Comparison of ENCODE assay signal across 19 cellular contexts in genomic region chr6:3190056-3190455, GRCh38. TPM values are rescaled to one million over a fixed set of nuclear protein-coding genes. Genes with fewer than 3 reads are reported as not detected.
A peak's percentile ranks its signal among the peaks of the same experiment; 100 is the strongest.
DNase-seq lines count a peak whose midpoint lies in the region; ATAC-seq, FAIRE-seq and TF ChIP-seq lines count a peak whose summit lies in the region.
"Had no signal": no experiment of that assay in that cellular context is flagged by ENCODE, and none has a peak within 500 bp of the region (broad histone marks: within the 10 kb centered on the region; RNA-seq: fewer than 3 reads in every experiment).

No MANE protein-coding gene starts in this region.

- H3K27ac ChIP-seq in GM23248: no peak overlapping the region
- H3K27ac ChIP-seq in astrocyte (ENCODE audit: low read depth, low read length): no peak overlapping the region
- H3K27ac ChIP-seq in neural progenitor cell: no peak overlapping the region
- no peak overlapping the region for H3K27ac ChIP-seq in breast epithelium
- H3K27ac ChIP-seq: HL-60 had no signal

- WGBS in GM23248 (ENCODE audit: low coverage in 1 of 2, low lambda C conversion rate in 2 of 2, missing lambda C conversion rate in 2 of 2), 2 experiments: 67 to 72% methylated on average over 4 of the region's 4 CpGs

- H3K4me3 ChIP-seq in GM23248: no peak overlapping the region
- no peak overlapping the region for H3K4me3 ChIP-seq in astrocyte (ENCODE audit: insufficient read depth, low read depth, low read length)
- H3K4me3 ChIP-seq in neural progenitor cell: no peak overlapping the region
- no peak overlapping the region for H3K4me3 ChIP-seq in breast epithelium
- H3K4me3 ChIP-seq: HAP-1 had no signal

- TF ChIP-seq CTCF in astrocyte (IDR thresholded peaks at IDR 0.05; ENCODE audit: insufficient read depth, low read depth, low read length) (no peak), neural progenitor cell (IDR thresholded peaks at IDR 0.05) (no peak), breast epithelium (IDR thresholded peaks at IDR 0.05) (no peak)

- H3K9me3 ChIP-seq in GM23248 (ENCODE audit: low read depth) (no peaks in the 10 kb centered on the region), astrocyte (ENCODE audit: insufficient read depth, low read depth, low read length) (no peaks in the 10 kb centered on the region), neural progenitor cell (ENCODE audit: low read depth) (no peaks in the 10 kb centered on the region), breast epithelium (no peaks in the 10 kb centered on the region)

- H3K4me3 Mint-ChIP-seq in astrocyte (ENCODE audit: unreplicated experiment): no peak overlapping the region
- no peak overlapping the region for H3K4me3 Mint-ChIP-seq in neural progenitor cell
- no peak overlapping the region for H3K4me3 Mint-ChIP-seq in activated T-cell treated with anti-CD3 and anti-CD28 coated beads, Interleukin-2, amount 50 U/mL, for 24 hours
- H3K4me3 Mint-ChIP-seq: B cell; CD4-positive, alpha-beta T cell; HFFc6 had no signal

- no peak for FAIRE-seq in astrocyte (lab: Jason Lieb, UNC)
- FAIRE-seq: A204.1, GM12892, H1 had no signal

- no peak overlapping the region for H3K4me2 ChIP-seq in GM23248 (ENCODE audit: unreplicated experiment)
- no peak overlapping the region for H3K4me2 ChIP-seq in astrocyte (ENCODE audit: low read length)
- no peak overlapping the region for H3K4me2 ChIP-seq in neural progenitor cell

- peaks cover 2% of the 10 kb centered on the region for H3K36me3 Mint-ChIP-seq in astrocyte (ENCODE audit: low read depth, unreplicated experiment)
- peaks cover 18% of the 10 kb centered on the region for H3K36me3 Mint-ChIP-seq in neural progenitor cell
- H3K36me3 Mint-ChIP-seq in activated T-cell treated with anti-CD3 and anti-CD28 coated beads, Interleukin-2, amount 50 U/mL, for 24 hours (ENCODE audit: low read depth): no peaks in the 10 kb centered on the region

- H3K79me2 ChIP-seq in GM23248 (ENCODE audit: insufficient read depth) (no peaks in the 10 kb centered on the region), astrocyte (ENCODE audit: insufficient read depth, low read length) (no peaks in the 10 kb centered on the region), neural progenitor cell (ENCODE audit: low read depth) (no peaks in the 10 kb centered on the region)

- H3K36me3 ChIP-seq in GM23248 (ENCODE audit: low read depth): no peaks in the 10 kb centered on the region
- no peaks in the 10 kb centered on the region for H3K36me3 ChIP-seq in astrocyte (ENCODE audit: insufficient read depth, low read length)
- no peaks in the 10 kb centered on the region for H3K36me3 ChIP-seq in neural progenitor cell
- no peaks in the 10 kb centered on the region for H3K36me3 ChIP-seq in breast epithelium
- H3K36me3 ChIP-seq: HAP-1 had no signal

- DNase-seq in EH (ENCODE audit: low read depth): peak; percentile 31
- peak; percentile 15 for DNase-seq in GM23248
- DNase-seq in astrocyte (ENCODE audit: low read depth): no peak
- DNase-seq in neural progenitor cell (ENCODE audit: low spot score): no peak
- DNase-seq in activated T-cell treated with anti-CD3 and anti-CD28 coated beads, Interleukin-2, amount 50 U/mL, for 24 hours: no peak
- no peak for DNase-seq in stimulated activated naive CD8-positive, alpha-beta T cell treated with anti-CD3 and anti-CD28 coated beads, Interleukin-15, Interleukin-2, amounts not matched to agents 100 U/mL and 50 U/mL, for 24 hours
- DNase-seq in breast epithelium (ENCODE audit: low spot score in 2 of 2): no peak
- DNase-seq: C1 segment of cervical spinal cord; Calu3; CD4-positive, alpha-beta T cell; DMS 273 treated with DMSO at 0.1 percent for 48 hours; GDM1; HFFc6 had no signal

- in situ Hi-C loops in GM23248 (cut with MboI): no loop called here

- H4K20me1 ChIP-seq in GM23248 (ENCODE audit: insufficient read depth): no peaks in the 10 kb centered on the region
- no peaks in the 10 kb centered on the region for H4K20me1 ChIP-seq in astrocyte (ENCODE audit: insufficient read depth, low read length)
- H4K20me1 ChIP-seq in neural progenitor cell (ENCODE audit: low read depth): no peaks in the 10 kb centered on the region

- H3K4me1 ChIP-seq in GM23248 (ENCODE audit: insufficient read depth) (no peaks in the 10 kb centered on the region), astrocyte (ENCODE audit: insufficient read depth, low read length) (peaks cover 13% of the 10 kb centered on the region), neural progenitor cell (peaks cover 24% of the 10 kb centered on the region), breast epithelium (no peaks in the 10 kb centered on the region)

- ATAC-seq in stimulated activated naive CD8-positive, alpha-beta T cell treated with anti-CD3 and anti-CD28 coated beads, Interleukin-15, Interleukin-2, amounts not matched to agents 100 U/mL and 50 U/mL, for 24 hours: no peak

- H2AFZ ChIP-seq in GM23248 (no peak overlapping the region), astrocyte (ENCODE audit: low read depth, low read length) (no peak overlapping the region), neural progenitor cell (replicated peaks) (no peak overlapping the region)

- H3K9me3 Mint-ChIP-seq in astrocyte (ENCODE audit: unreplicated experiment) (peaks cover 2% of the 10 kb centered on the region), neural progenitor cell (peaks cover 6% of the 10 kb centered on the region)
- H3K9me3 Mint-ChIP-seq in activated T-cell treated with anti-CD3 and anti-CD28 coated beads, Interleukin-2, amount 50 U/mL, for 24 hours: no peaks in the 10 kb centered on the region
- H3K9me3 Mint-ChIP-seq: CD4-positive, alpha-beta T cell; HFFc6 had no signal

- no peaks in the 10 kb centered on the region for H3K9me2 ChIP-seq in GM23248 (ENCODE audit: insufficient read depth)

- H3K27ac Mint-ChIP-seq in astrocyte (ENCODE audit: unreplicated experiment) (peak overlapping the region; percentile 77), neural progenitor cell (peak overlapping the region; percentile 53)
- no peak overlapping the region for H3K27ac Mint-ChIP-seq in activated T-cell treated with anti-CD3 and anti-CD28 coated beads, Interleukin-2, amount 50 U/mL, for 24 hours
- H3K27ac Mint-ChIP-seq: B cell; CD4-positive, alpha-beta T cell; HFFc6 had no signal

- intact Hi-C loops in breast epithelium (cut with DNase I; ENCODE audit: low total_unique reads): loop anchor here (5.0 kb wide), 1 partner anchor 1027 kb away; no protein-coding TSS in a partner anchor

- H3K27me3 ChIP-seq in GM23248 (replicated peaks; ENCODE audit: insufficient read depth): no peaks in the 10 kb centered on the region
- peaks cover 4% of the 10 kb centered on the region for H3K27me3 ChIP-seq in astrocyte (ENCODE audit: insufficient read depth, low read length)
- H3K27me3 ChIP-seq in neural progenitor cell: no peaks in the 10 kb centered on the region
- no peaks in the 10 kb centered on the region for H3K27me3 ChIP-seq in breast epithelium

- H3K27me3 Mint-ChIP-seq in astrocyte (ENCODE audit: low read depth, unreplicated experiment) (peaks cover 8% of the 10 kb centered on the region), neural progenitor cell (ENCODE audit: insufficient read depth, low read depth) (no peaks in the 10 kb centered on the region)
- peaks cover 13% of the 10 kb centered on the region for H3K27me3 Mint-ChIP-seq in activated T-cell treated with anti-CD3 and anti-CD28 coated beads, Interleukin-2, amount 50 U/mL, for 24 hours

- H3K9ac ChIP-seq in GM23248: no peak overlapping the region
- H3K9ac ChIP-seq in astrocyte (ENCODE audit: low read length): no peak overlapping the region
- H3K9ac ChIP-seq in neural progenitor cell: no peak overlapping the region

- no peak for TF ChIP-seq POLR2A in breast epithelium (IDR thresholded peaks at IDR 0.05)

- H3K4me1 Mint-ChIP-seq in astrocyte (ENCODE audit: low read depth, unreplicated experiment) (peaks cover 6% of the 10 kb centered on the region), neural progenitor cell (peaks cover 39% of the 10 kb centered on the region)
- H3K4me1 Mint-ChIP-seq in activated T-cell treated with anti-CD3 and anti-CD28 coated beads, Interleukin-2, amount 50 U/mL, for 24 hours (ENCODE audit: low read depth): no peaks in the 10 kb centered on the region
- H3K4me1 Mint-ChIP-seq: B cell had no signal

- H3F3A ChIP-seq in GM23248 (ENCODE audit: insufficient read depth) (no peaks in the 10 kb centered on the region), neural progenitor cell (ENCODE audit: low read depth) (peaks cover 24% of the 10 kb centered on the region)

RNA-seq across cellular contexts. Expression of gene TUBB2A, which starts 32.7 kb away (rescaled TPM):
- total RNA-seq in GM23248 (2014; rRNA removed; shearing (Covaris generic)): 163 and 190 TPM in 2 replicates
- polyA plus RNA-seq in GM23248 (2016; fragmentation: Nextera tagmentation; extraction: Ambion mirVana): 190 and 195 TPM in 2 replicates
- 390 and 401 TPM in 2 replicates for total RNA-seq in astrocyte
- 57.9 and 117 TPM in 2 replicates for total RNA-seq in neural progenitor cell (ENCODE audit: low replicate concordance)
- total RNA-seq in breast epithelium: 10 to 100 TPM; 27.8 to 43.6 (median 36.0) TPM

RNA-seq across cellular contexts. Expression of gene TUBB2B, which starts 37.4 kb away (rescaled TPM):
- total RNA-seq in GM23248 (2014; rRNA removed; shearing (Covaris generic)): 8.5 and 10.4 TPM in 2 replicates
- polyA plus RNA-seq in GM23248 (2016; fragmentation: Nextera tagmentation; extraction: Ambion mirVana): 8.1 and 9.0 TPM in 2 replicates
- total RNA-seq in astrocyte (124 and 144 TPM in 2 replicates), neural progenitor cell (ENCODE audit: low replicate concordance) (362 and 762 TPM in 2 replicates), breast epithelium (1 to 10 TPM; 4.2 to 7.5 (median 7.3) TPM)
- total RNA-seq: B cell; CD4-positive, alpha-beta T cell had no signal

Comparison
In these comparisons a context has a peak if more than half of its experiments do, and no peak if none do; other contexts are left out.
1. DNase-seq: peak in EH (single experiment) and GM23248 (single experiment); none in astrocyte (single experiment), neural progenitor cell (single experiment), activated T-cell treated with anti-CD3 and anti-CD28 coated beads, Interleukin-2, amount 50 U/mL, for 24 hours (single experiment), stimulated activated naive CD8-positive, alpha-beta T cell treated with anti-CD3 and anti-CD28 coated beads, Interleukin-15, Interleukin-2, amounts not matched to agents 100 U/mL and 50 U/mL, for 24 hours (single experiment) and breast epithelium (0 of 2).
2. RNA of gene TUBB2B, which starts 37.4 kb away (total RNA-seq): 362 to 762 TPM in neural progenitor cell and 124 to 144 TPM in astrocyte; 8.5 to 10.4 TPM in GM23248 and 4.2 to 7.5 TPM in breast epithelium; every median in the first group is over 10 times any median in the second.